Comparison of ENCODE assay signal across 8 cellular contexts in the genomic region with DNA sequence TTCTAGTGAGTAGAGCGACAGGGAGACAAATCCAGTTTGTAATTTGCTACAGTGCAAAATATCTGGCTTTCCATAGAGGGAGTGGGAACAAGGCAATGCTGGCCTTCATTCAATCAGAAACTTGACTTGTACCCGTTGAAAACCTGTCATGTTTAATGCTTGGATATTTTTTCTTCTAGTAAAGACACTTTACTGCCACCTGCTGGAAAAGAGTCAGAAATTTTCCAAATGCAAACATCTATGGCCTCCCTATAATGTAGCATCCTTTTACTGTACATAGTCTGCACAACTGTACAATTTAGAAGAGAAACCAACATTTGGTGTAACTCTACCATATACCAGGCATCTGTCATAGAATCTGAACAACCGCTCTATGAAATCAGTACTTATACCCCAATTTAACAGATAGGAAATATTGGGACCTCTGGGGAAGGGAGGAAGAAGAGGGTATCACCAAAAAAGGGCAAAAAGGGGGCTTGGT. TPM values are rescaled to one million over a fixed set of nuclear protein-coding genes. Genes with fewer than 3 reads are reported as not detected.
DNase-seq lines count a peak whose midpoint lies in the region; ATAC-seq and TF ChIP-seq lines count a peak whose summit lies in the region.

No MANE protein-coding gene starts in this region.

- TF ChIP-seq CTCF in prostate gland (IDR thresholded peaks at IDR 0.05), result peak; percentile 47 to 72 (median 70)

- H3K4me3 Mint-ChIP-seq in activated CD8-positive, alpha-beta T cell treated with anti-CD3 and anti-CD28 coated beads, Interleukin-2, amount 10 ng/mL, durations not matched to agents 7 days and 5 days, result no peak overlapping the region

- H3K27me3 Mint-ChIP-seq in activated CD8-positive, alpha-beta T cell treated with anti-CD3 and anti-CD28 coated beads, Interleukin-2, amount 10 ng/mL, durations not matched to agents 7 days and 5 days (ENCODE audit: low read depth), result no peaks in the 10 kb centered on the region

- H3K4me1 Mint-ChIP-seq in activated CD8-positive, alpha-beta T cell treated with anti-CD3 and anti-CD28 coated beads, Interleukin-2, amount 10 ng/mL, durations not matched to agents 7 days and 5 days (ENCODE audit: low read depth), result peaks cover 46% of the 10 kb centered on the region

- CTCF ChIA-PET in activated CD8-positive, alpha-beta T cell treated with anti-CD3 and anti-CD28 coated beads, Interleukin-2, amount 10 ng/mL, durations not matched to agents 7 days and 5 days (lab: Charles Lee), result interaction anchor here (0.9 to 4.7 kb wide), 9 partner anchors 8 to 167 kb away, joined by 3 to 29 read pairs (median 7); partner anchors contain the start of gene CSNK2A1

- peaks cover 0 to 7% of the 10 kb centered on the region in 2 donors for H3K36me3 ChIP-seq in prostate gland

- H3K4me1 ChIP-seq in prostate gland (replicated peaks), result no peaks in the 10 kb centered on the region

- WGBS in prostate gland, result 54% methylated on average over 3 of the region's 3 CpGs

- H3K36me3 Mint-ChIP-seq in activated CD8-positive, alpha-beta T cell treated with anti-CD3 and anti-CD28 coated beads, Interleukin-2, amount 10 ng/mL, durations not matched to agents 7 days and 5 days (ENCODE audit: low read depth), result peaks cover 54% of the 10 kb centered on the region

- no peaks in the 10 kb centered on the region for H3K9me3 ChIP-seq in prostate gland

- peak; percentile 79 for DNase-seq in COLO829 (ENCODE audit: low spot score)
- peak; percentile 58 for DNase-seq in NCI-H2196 treated with DMSO at 0.1 percent for 48 hours (lab: John Stamatoyannopoulos, UW; ENCODE audit: unreplicated experiment)
- DNase-seq in activated CD8-positive, alpha-beta T cell treated with anti-CD3 and anti-CD28 coated beads, Interleukin-2, amount 10 ng/mL, durations not matched to agents 7 days and 5 days, result peak; percentile 65
- peak; percentile 52 for DNase-seq in foreskin melanocyte
- DNase-seq in prostate gland (ENCODE audit: low spot score), result peak; percentile 39

- no peaks in the 10 kb centered on the region for H3K27me3 ChIP-seq in prostate gland (replicated peaks; ENCODE audit: insufficient read depth)

- ATAC-seq in GM21786 (IDR thresholded peaks at IDR 0.05; ENCODE audit: unreplicated experiment) (peak; percentile 45), GM21367 (IDR thresholded peaks at IDR 0.05; ENCODE audit: unreplicated experiment) (no peak), GM19455 (IDR thresholded peaks at IDR 0.05; ENCODE audit: unreplicated experiment) (no peak)
- ATAC-seq in activated CD8-positive, alpha-beta T cell treated with anti-CD3 and anti-CD28 coated beads, Interleukin-2, amount 10 ng/mL, durations not matched to agents 7 days and 5 days, result peak; percentile 62

- intact Hi-C loops in prostate gland (cut with DNase I), result loop anchor here (2.0 kb wide), 1 partner anchor 124 kb away; no protein-coding TSS in a partner anchor

- H3K4me3 ChIP-seq in prostate gland, result no peak overlapping the region

- POLR2A ChIA-PET in activated CD8-positive, alpha-beta T cell treated with anti-CD3 and anti-CD28 coated beads, Interleukin-2, amount 10 ng/mL, durations not matched to agents 7 days and 5 days (lab: Charles Lee), result interaction anchor here (1.6 kb wide), 1 partner anchor 72 kb away, joined by 5 read pairs; no protein-coding TSS in a partner anchor

- H3K27ac ChIP-seq in prostate gland, result no peak overlapping the region

- H3K9me3 Mint-ChIP-seq in activated CD8-positive, alpha-beta T cell treated with anti-CD3 and anti-CD28 coated beads, Interleukin-2, amount 10 ng/mL, durations not matched to agents 7 days and 5 days (ENCODE audit: insufficient read depth), result no peaks in the 10 kb centered on the region

- peak overlapping the region; percentile 58 for H3K27ac Mint-ChIP-seq in activated CD8-positive, alpha-beta T cell treated with anti-CD3 and anti-CD28 coated beads, Interleukin-2, amount 10 ng/mL, durations not matched to agents 7 days and 5 days

- no peak for TF ChIP-seq POLR2A in prostate gland (IDR thresholded peaks at IDR 0.05)

RNA-seq across cellular contexts. Expression of gene TBC1D20, which starts 16.7 kb away (rescaled TPM):
- total RNA-seq in activated CD8-positive, alpha-beta T cell treated with anti-CD3 and anti-CD28 coated beads, Interleukin-2, amount 10 ng/mL, durations not matched to agents 7 days and 5 days, result 10 to 100 TPM; 30.1 to 30.7 TPM
- total RNA-seq in prostate gland, result 10 to 100 TPM; 38.0 to 53.1 TPM

Comparison
In these comparisons a context has a peak if more than half of its experiments do, and no peak if none do; other contexts are left out.
1. ATAC-seq: peak in GM21786 (single experiment) and activated CD8-positive, alpha-beta T cell treated with anti-CD3 and anti-CD28 coated beads, Interleukin-2, amount 10 ng/mL, durations not matched to agents 7 days and 5 days (single experiment); none in GM21367 (single experiment) and GM19455 (single experiment).
2. Peak in every context shown above with its lines, with median percentiles within 50 percentile points of each other: DNase-seq.